Comparison of ENCODE assay signal across 8 cellular contexts in genomic region chr18:35231052-35231451, GRCh38. TPM values are rescaled to one million over a fixed set of nuclear protein-coding genes. Genes with fewer than 3 reads are reported as not detected.
DNase-seq lines count a peak whose midpoint lies in the region; ATAC-seq and TF ChIP-seq lines count a peak whose summit lies in the region.

No MANE protein-coding gene starts in this region.

- no peak overlapping the region for H3K27ac ChIP-seq in rectal smooth muscle tissue (ENCODE audit: low read depth, low read length)
- H3K27ac ChIP-seq in aorta (ENCODE audit: low read depth in 1 of 2, low read length in 2 of 2) = no peak overlapping the region

- H3K36me3 ChIP-seq in rectal smooth muscle tissue (ENCODE audit: control insufficient read depth, insufficient read depth, low read length) (no peaks in the 10 kb centered on the region), aorta (ENCODE audit: control insufficient read depth in 1 of 2, insufficient read depth in 2 of 2, low read length in 1 of 2) (no peaks in the 10 kb centered on the region)

- ATAC-seq in HG02642 (IDR thresholded peaks at IDR 0.05; ENCODE audit: poor library complexity, unreplicated experiment) (peak; percentile 86), left ventricle myocardium superior (peak; percentile 88), aorta (ENCODE audit: low FRiP score) (peak; percentile 88)

- CTCF ChIA-PET in GM10248 (lab: Yijun Ruan, JAX) = interaction anchor here (0.6 to 3.5 kb wide), 23 partner anchors 9 to 385 kb away, joined by 3 to 22 read pairs (median 4); partner anchors contain the start of genes ZNF24 and ZNF397

- H3K4me3 ChIP-seq in rectal smooth muscle tissue (ENCODE audit: low read length) (peak overlapping the region; percentile 41), aorta (ENCODE audit: low read length in 2 of 2) (peak overlapping the region in 1 of 2 donors; percentile 64)

- intact Hi-C loops in left ventricle myocardium superior (cut with micrococcal nuclease) (loop anchor here (2.0 kb wide), 1 partner anchor 124 kb away; no protein-coding TSS in a partner anchor), aorta (cut with DNase I) (loop anchor here (2.0 to 5.0 kb wide), 2 partner anchors 121 to 124 kb away; no protein-coding TSS in a partner anchor)

- H3K4me1 ChIP-seq in rectal smooth muscle tissue (ENCODE audit: control insufficient read depth, insufficient read depth, low read length) = peaks cover 3% of the 10 kb centered on the region
- H3K4me1 ChIP-seq in aorta (ENCODE audit: control insufficient read depth in 1 of 2, insufficient read depth in 2 of 2, low read length in 2 of 2) = no peaks in the 10 kb centered on the region

- H3K9me3 ChIP-seq in aorta (ENCODE audit: control insufficient read depth, low read length) = no peaks in the 10 kb centered on the region

- DNase-seq in GM10248 (ENCODE audit: extremely low spot score) = peak; percentile 64
- peak; percentile 69 for DNase-seq in NCI-H1436 (lab: John Stamatoyannopoulos, UW)
- peak; percentile 47 to 75 (median 67) for DNase-seq in T-helper 1 cell
- DNase-seq in amniotic stem cell (lab: John Stamatoyannopoulos, UW) = peak; percentile 26
- DNase-seq in left ventricle myocardium superior = peak; percentile 78
- DNase-seq in aorta = peak; percentile 83 to 91

- POLR2A ChIA-PET in GM10248 (lab: Yijun Ruan, JAX) = no interaction called here

- 0 to 1% methylated on average over 6 of the region's 6 CpGs for WGBS in aorta, 2 donors

- TF ChIP-seq CTCF in GM10248 (IDR thresholded peaks at IDR 0.05; ENCODE audit: control extremely low read depth, extremely low read depth, low read depth, missing control alignments) = peak; percentile 86

- no peaks in the 10 kb centered on the region for H3K27me3 ChIP-seq in rectal smooth muscle tissue (ENCODE audit: control insufficient read depth, insufficient read depth, low read length)
- H3K27me3 ChIP-seq in aorta (ENCODE audit: control insufficient read depth in 1 of 2, insufficient read depth in 2 of 2, low read length in 1 of 2) = no peaks in the 10 kb centered on the region

- no peak overlapping the region for H3K9ac ChIP-seq in rectal smooth muscle tissue (ENCODE audit: low read length)

RNA-seq across cellular contexts. Expression of gene ZNF397, which starts 9.8 kb away (rescaled TPM):
- total RNA-seq in left ventricle myocardium superior = 15.9 TPM
- total RNA-seq in aorta = 10 to 100 TPM; 32.8 to 40.4 TPM
- polyA plus RNA-seq in aorta = 10 to 100 TPM; 14.0 to 25.5 TPM

RNA-seq across cellular contexts. Expression of gene ZSCAN30, which starts 59.0 kb away (rescaled TPM):
- total RNA-seq in left ventricle myocardium superior (13.2 TPM), aorta (10 to 100 TPM; 27.1 to 31.8 TPM)
- polyA plus RNA-seq in aorta = 10 to 100 TPM in 1 of 2 donors, 1 to 10 TPM in 1; 6.3 to 15.1 TPM

Comparison
In these comparisons a context has a peak if more than half of its experiments do, and no peak if none do; other contexts are left out.
1. DNase-seq: peak in every context shown above with its lines; median percentile 87 in aorta; 78 in left ventricle myocardium superior; 69 in NCI-H1436; 67 in T-helper 1 cell; 64 in GM10248; 26 in amniotic stem cell.